Comparison of ENCODE assay signal across 21 cellular contexts in the genomic region with DNA sequence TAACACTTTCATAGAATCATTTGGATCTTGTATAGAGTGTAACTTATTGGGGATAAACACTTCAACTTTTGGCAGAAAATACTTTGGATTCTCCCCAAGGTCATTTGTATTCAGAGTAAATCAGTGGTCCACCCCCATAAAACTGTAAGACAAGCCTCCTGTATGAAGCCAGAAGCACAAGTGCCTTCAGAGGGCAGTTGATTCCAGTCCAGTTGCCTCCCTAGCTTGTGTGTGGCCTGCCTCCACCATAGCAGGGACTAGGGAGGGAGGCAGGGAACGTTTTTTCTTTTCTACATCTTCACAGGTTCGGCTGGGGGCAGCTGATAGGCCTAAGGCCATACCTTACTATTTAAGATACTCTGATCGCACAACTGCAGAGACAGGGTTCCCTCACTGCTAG. TPM values are rescaled to one million over a fixed set of nuclear protein-coding genes. Genes with fewer than 3 reads are reported as not detected.
DNase-seq lines count a peak whose midpoint lies in the region; ATAC-seq and TF ChIP-seq lines count a peak whose summit lies in the region.
"Had no signal": no experiment of that assay in that cellular context is flagged by ENCODE, and none has a peak within 500 bp of the region (broad histone marks: within the 10 kb centered on the region; RNA-seq: fewer than 3 reads in every experiment).

No MANE protein-coding gene starts in this region.

- no peaks in the 10 kb centered on the region for H3K9me3 Mint-ChIP-seq in nephron
- no peaks in the 10 kb centered on the region for H3K9me3 Mint-ChIP-seq in activated CD8-positive, alpha-beta memory T cell treated with anti-CD3 and anti-CD28 coated beads, Interleukin-2, amount 10 ng/mL, durations not matched to agents 7 days and 5 days (ENCODE audit: low read depth)

- ATAC-seq in heart left ventricle (no peak), GM19351 (IDR thresholded peaks at IDR 0.05; ENCODE audit: unreplicated experiment) (no peak), GM19455 (IDR thresholded peaks at IDR 0.05; ENCODE audit: unreplicated experiment) (no peak)
- ATAC-seq in activated CD8-positive, alpha-beta memory T cell treated with anti-CD3 and anti-CD28 coated beads, Interleukin-2, amount 10 ng/mL, durations not matched to agents 7 days and 5 days: no peak
- ATAC-seq: Panc1, Right ventricle myocardium inferior had no signal

- H3K4me1 Mint-ChIP-seq in nephron: peaks cover 30% of the 10 kb centered on the region
- H3K4me1 Mint-ChIP-seq in activated CD8-positive, alpha-beta memory T cell treated with anti-CD3 and anti-CD28 coated beads, Interleukin-2, amount 10 ng/mL, durations not matched to agents 7 days and 5 days: peaks cover 3% of the 10 kb centered on the region

- no peak overlapping the region for H3K4me3 ChIP-seq in left ventricle myocardium inferior
- no peak overlapping the region for H3K4me3 ChIP-seq in heart left ventricle
- H3K4me3 ChIP-seq in dorsolateral prefrontal cortex: no peak overlapping the region

- peak overlapping the region; percentile 57 for H3K27ac ChIP-seq in left ventricle myocardium inferior (replicated peaks)
- peak overlapping the region in 1 of 12 donors; percentile 12 for H3K27ac ChIP-seq in heart left ventricle
- peak overlapping the region in 52 of 59 donors; percentile 2 to 86 (median 67) for H3K27ac ChIP-seq in dorsolateral prefrontal cortex
- H3K27ac ChIP-seq: HL-60 had no signal

- no peak for DNase-seq in left ventricle myocardium inferior
- no peak for DNase-seq in heart left ventricle
- DNase-seq in dorsolateral prefrontal cortex: no peak
- peak; percentile 7 for DNase-seq in ureter (ENCODE audit: low spot score)
- no peak for DNase-seq in activated CD8-positive, alpha-beta memory T cell treated with anti-CD3 and anti-CD28 coated beads, Interleukin-2, amount 10 ng/mL, durations not matched to agents 7 days and 5 days
- DNase-seq: AML-193, Caco-2, DMS53, GOT3, KBM-7, NCI-H1092, NCI-H1694, NCI-H2171 treated with DMSO at 0.1 percent for 48 hours, NCI-H510A had no signal

- H3K36me3 Mint-ChIP-seq in nephron (ENCODE audit: low read depth): peaks cover 51% of the 10 kb centered on the region
- H3K36me3 Mint-ChIP-seq in activated CD8-positive, alpha-beta memory T cell treated with anti-CD3 and anti-CD28 coated beads, Interleukin-2, amount 10 ng/mL, durations not matched to agents 7 days and 5 days: peaks cover 17% of the 10 kb centered on the region

- CTCF ChIA-PET in activated CD8-positive, alpha-beta memory T cell treated with anti-CD3 and anti-CD28 coated beads, Interleukin-2, amount 10 ng/mL, durations not matched to agents 7 days and 5 days (lab: Charles Lee): interaction anchor here (0.8 to 2.0 kb wide), 2 partner anchors 193 to 196 kb away, joined by 3 to 7 read pairs; no protein-coding TSS in a partner anchor

- H3K27ac Mint-ChIP-seq in nephron: peak overlapping the region in 2 of 3 experiments; percentile 57 to 86
- no peak overlapping the region for H3K27ac Mint-ChIP-seq in activated CD8-positive, alpha-beta memory T cell treated with anti-CD3 and anti-CD28 coated beads, Interleukin-2, amount 10 ng/mL, durations not matched to agents 7 days and 5 days

- 53 to 64% (median 60%) methylated on average over 3 of the region's 3 CpGs for WGBS in heart left ventricle, 4 donors

- H3K36me3 ChIP-seq in left ventricle myocardium inferior (peaks cover 100% of the 10 kb centered on the region), heart left ventricle (peaks cover 0 to 100% (median 99%) of the 10 kb centered on the region in 9 donors)

- no peaks in the 10 kb centered on the region for H3K27me3 ChIP-seq in left ventricle myocardium inferior (ENCODE audit: low read depth)
- H3K27me3 ChIP-seq in heart left ventricle: no peaks in the 10 kb centered on the region
- H3K27me3 ChIP-seq in dorsolateral prefrontal cortex: no peaks in the 10 kb centered on the region

- intact Hi-C loops in left ventricle myocardium inferior (cut with micrococcal nuclease) (no loop called here), heart left ventricle (cut with DNase I) (no loop called here), dorsolateral prefrontal cortex (cut with DNase I) (loop anchor here in 1 of 2 donors (5.0 kb wide), 1 partner anchor 38 kb away; no protein-coding TSS in a partner anchor)

- TF ChIP-seq CTCF in left ventricle myocardium inferior (IDR thresholded peaks at IDR 0.05; ENCODE audit: borderline replicate concordance): no peak
- no peak for TF ChIP-seq CTCF in heart left ventricle (IDR thresholded peaks at IDR 0.05)
- TF ChIP-seq CTCF in dorsolateral prefrontal cortex (IDR thresholded peaks at IDR 0.05 in 54 of 56, conservative IDR thresholded peaks at IDR 0.05 in 2 of 56; ENCODE audit: low read depth in 1 of 56, partially characterized antibody in 56 of 56): no peak
- TF ChIP-seq CTCF in nephron (IDR thresholded peaks at IDR 0.05; ENCODE audit: unreplicated experiment in 3 of 3): no peak

- H3K27me3 Mint-ChIP-seq in nephron (ENCODE audit: low read depth): no peaks in the 10 kb centered on the region
- H3K27me3 Mint-ChIP-seq in activated CD8-positive, alpha-beta memory T cell treated with anti-CD3 and anti-CD28 coated beads, Interleukin-2, amount 10 ng/mL, durations not matched to agents 7 days and 5 days: no peaks in the 10 kb centered on the region

- H3K9me3 ChIP-seq in left ventricle myocardium inferior (replicated peaks): no peaks in the 10 kb centered on the region
- H3K9me3 ChIP-seq in heart left ventricle: no peaks in the 10 kb centered on the region
- H3K9me3 ChIP-seq: Caco-2 had no signal

- peaks cover 37% of the 10 kb centered on the region for H3K4me1 ChIP-seq in left ventricle myocardium inferior
- H3K4me1 ChIP-seq in heart left ventricle: peaks cover 0 to 18% (median 10%) of the 10 kb centered on the region in 12 donors
- H3K4me1 ChIP-seq: Caco-2 had no signal

- no peak for TF ChIP-seq POLR2A in heart left ventricle (IDR thresholded peaks at IDR 0.05)

- H3K4me3 Mint-ChIP-seq in nephron: no peak overlapping the region
- H3K4me3 Mint-ChIP-seq in activated CD8-positive, alpha-beta memory T cell treated with anti-CD3 and anti-CD28 coated beads, Interleukin-2, amount 10 ng/mL, durations not matched to agents 7 days and 5 days: no peak overlapping the region

RNA-seq across cellular contexts. Expression of a gene that starts 11.6 kb away (rescaled TPM):
- total RNA-seq in left ventricle myocardium inferior (54.0 TPM), heart left ventricle (10 to 100 TPM; 35.3 to 52.5 (median 42.3) TPM), dorsolateral prefrontal cortex (10 to 100 TPM; 52.3 to 94.4 (median 70.3) TPM), ureter (92.2 TPM)
- polyA plus RNA-seq in heart left ventricle: 10 to 100 TPM; 19.9 to 43.3 TPM
- total RNA-seq in activated CD8-positive, alpha-beta memory T cell treated with anti-CD3 and anti-CD28 coated beads, Interleukin-2, amount 10 ng/mL, durations not matched to agents 7 days and 5 days: 10 to 100 TPM; 28.8 to 32.0 TPM

RNA-seq across cellular contexts. Expression of a gene that starts 11.7 kb away (rescaled TPM):
- total RNA-seq in left ventricle myocardium inferior: 2.1 TPM
- 1 to 10 TPM in 7 of 9 donors, under 1 TPM in 2; 0.83 to 4.8 (median 2.0) TPM for total RNA-seq in heart left ventricle
- polyA plus RNA-seq in heart left ventricle: 1 to 10 TPM in 1 of 2 donors, under 1 TPM in 1; 0.72 to 1.9 TPM
- total RNA-seq in dorsolateral prefrontal cortex: 10 to 100 TPM; 12.8 to 44.7 (median 24.4) TPM
- total RNA-seq in ureter: 19.7 TPM
- 1 to 10 TPM; 1.9 to 8.3 TPM for total RNA-seq in activated CD8-positive, alpha-beta memory T cell treated with anti-CD3 and anti-CD28 coated beads, Interleukin-2, amount 10 ng/mL, durations not matched to agents 7 days and 5 days

RNA-seq across cellular contexts. Expression of a gene that starts 44.0 kb away (rescaled TPM):
- total RNA-seq in left ventricle myocardium inferior (33.6 TPM), heart left ventricle (10 to 100 TPM; 17.9 to 35.4 (median 23.6) TPM), dorsolateral prefrontal cortex (10 to 100 TPM; 45.0 to 93.1 (median 69.8) TPM), ureter (58.4 TPM)
- polyA plus RNA-seq in heart left ventricle: 10 to 100 TPM in 1 of 2 donors, 1 to 10 TPM in 1; 8.0 to 13.6 TPM
- total RNA-seq in activated CD8-positive, alpha-beta memory T cell treated with anti-CD3 and anti-CD28 coated beads, Interleukin-2, amount 10 ng/mL, durations not matched to agents 7 days and 5 days: 10 to 100 TPM; 25.7 to 34.5 TPM

RNA-seq across cellular contexts. Expression of a gene that starts 44.0 kb away (rescaled TPM):
- total RNA-seq in left ventricle myocardium inferior (0.05 TPM), heart left ventricle (under 1 TPM in 6 of 9 donors, not detected in 3; 0.05 to 0.13 (median 0.09) TPM), dorsolateral prefrontal cortex (1 to 10 TPM in 13 of 120 experiments, under 1 TPM in 107; 0.19 to 1.4 (median 0.68) TPM), ureter (34.5 TPM)
- under 1 TPM in 1 of 2 donors, not detected in 1; 0.03 TPM for polyA plus RNA-seq in heart left ventricle
- under 1 TPM; 0.03 to 0.05 TPM for total RNA-seq in activated CD8-positive, alpha-beta memory T cell treated with anti-CD3 and anti-CD28 coated beads, Interleukin-2, amount 10 ng/mL, durations not matched to agents 7 days and 5 days
- total RNA-seq: Caco-2, M059J had no signal

RNA-seq across cellular contexts. Expression of a gene that starts 57.6 kb away (rescaled TPM):
- total RNA-seq in left ventricle myocardium inferior (12.1 TPM), heart left ventricle (10 to 100 TPM in 7 of 9 donors, 1 to 10 TPM in 2; 5.3 to 27.3 (median 17.2) TPM), dorsolateral prefrontal cortex (10 to 100 TPM; 10.1 to 52.4 (median 18.1) TPM), ureter (32.1 TPM)
- polyA plus RNA-seq in heart left ventricle: 10 to 100 TPM in 1 of 2 donors, 1 to 10 TPM in 1; 9.3 to 40.3 TPM
- 10 to 100 TPM; 15.6 to 20.2 TPM for total RNA-seq in activated CD8-positive, alpha-beta memory T cell treated with anti-CD3 and anti-CD28 coated beads, Interleukin-2, amount 10 ng/mL, durations not matched to agents 7 days and 5 days
